ENCODE assay signal across 8 cellular contexts in the genomic region with DNA sequence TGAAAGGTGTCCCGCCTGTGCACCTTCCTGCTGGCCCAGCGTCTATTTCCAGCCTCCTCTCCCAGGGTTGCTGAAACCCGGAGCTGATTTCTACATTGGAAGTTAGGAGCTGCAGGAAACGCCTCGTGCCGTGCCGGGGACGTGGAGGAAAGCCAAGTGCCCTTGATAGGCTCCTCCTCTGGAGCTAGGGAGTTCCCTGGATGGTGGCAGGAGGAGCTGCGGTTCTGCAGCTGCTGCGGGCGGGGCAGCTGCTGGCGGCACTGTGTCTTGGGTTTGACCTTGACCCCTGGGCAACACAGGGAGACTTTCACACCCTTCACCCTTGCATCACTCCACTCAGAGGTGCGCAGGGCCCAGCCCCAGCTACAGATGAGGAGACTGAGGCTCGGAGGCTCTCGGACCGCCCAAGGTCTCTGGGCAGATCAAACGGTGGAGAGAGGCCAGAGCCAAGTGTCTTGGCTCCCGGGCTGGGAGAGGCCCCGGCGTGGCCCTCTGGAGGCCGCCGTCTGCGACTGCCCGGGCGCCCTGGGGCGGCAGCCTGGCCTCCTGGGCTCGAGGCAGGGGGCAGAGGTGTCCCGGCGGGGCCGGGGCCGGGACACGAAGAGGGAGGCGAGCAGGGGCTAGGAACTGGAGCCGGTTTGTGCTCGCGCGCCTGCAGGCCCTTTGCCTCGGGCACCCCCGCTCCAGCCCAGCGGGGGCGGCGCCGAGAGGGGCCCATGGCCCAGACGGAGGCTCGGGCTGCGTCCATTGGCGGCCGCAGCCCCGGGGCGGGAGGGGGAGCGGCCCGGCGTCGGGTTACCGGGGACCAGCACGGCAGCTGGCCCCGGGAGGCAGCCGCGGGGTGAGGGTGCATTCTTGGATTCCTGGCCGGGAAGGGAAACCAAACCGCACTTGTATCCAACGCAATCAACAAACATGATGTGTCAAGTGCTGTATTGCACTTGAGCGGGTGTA.
DNase-seq lines count a peak whose midpoint lies in the region; ATAC-seq and TF ChIP-seq lines count a peak whose summit lies in the region.

No MANE protein-coding gene starts in this region.

- H3K4me3 Mint-ChIP-seq in CD14-positive monocyte, result peak overlapping the region; percentile 45 to 86
- peak overlapping the region; percentile 8 for H3K4me3 Mint-ChIP-seq in activated T-helper 17 cell treated with anti-CD3 and anti-CD28 coated beads, Interleukin-2, amount 50 U/mL, for 72 hours

- peak; percentile 35 for TF ChIP-seq POLR2A in GM19193 (IDR thresholded peaks at IDR 0.05; ENCODE audit: extremely low read depth, insufficient read depth, insufficient read length)

- intact Hi-C loops in CD14-positive monocyte (cut with micrococcal nuclease), result loop anchor here (5.0 kb wide), 2 partner anchors 32 to 207 kb away; a partner anchor contains a TSS
- intact Hi-C loops in head of caudate nucleus (cut with DNase I), result loop anchor here (2.0 to 10.0 kb wide), 2 partner anchors 109 to 535 kb away; no protein-coding TSS in a partner anchor

- DNase-seq in CD14-positive monocyte (ENCODE audit: low spot score) (peak; percentile 74), NCI-H1092 (lab: John Stamatoyannopoulos, UW) (peak; percentile 51), head of caudate nucleus (peak; percentile 60 to 92 (median 80)), occipital lobe (lab: John Stamatoyannopoulos, UW) (peak; percentile 39), KG1 (lab: John Stamatoyannopoulos, UW) (no peak)

- no peak for TF ChIP-seq CTCF in CD14-positive monocyte (IDR thresholded peaks at IDR 0.05)

- H3K9me3 Mint-ChIP-seq in CD14-positive monocyte, result no peaks in the 10 kb centered on the region
- no peaks in the 10 kb centered on the region for H3K9me3 Mint-ChIP-seq in activated T-helper 17 cell treated with anti-CD3 and anti-CD28 coated beads, Interleukin-2, amount 50 U/mL, for 72 hours

- H3K4me1 Mint-ChIP-seq in CD14-positive monocyte, result peaks cover 37% of the 10 kb centered on the region
- H3K4me1 Mint-ChIP-seq in activated T-helper 17 cell treated with anti-CD3 and anti-CD28 coated beads, Interleukin-2, amount 50 U/mL, for 72 hours, result no peaks in the 10 kb centered on the region

- ATAC-seq in activated T-helper 17 cell treated with anti-CD3 and anti-CD28 coated beads, Interleukin-2, amount 50 U/mL, for 72 hours (replicated peaks), result no peak
- no peak for ATAC-seq in GM18858 (IDR thresholded peaks at IDR 0.05; ENCODE audit: unreplicated experiment)

- H3K27me3 Mint-ChIP-seq in CD14-positive monocyte (ENCODE audit: low read depth in 3 of 3), result peaks cover 0 to 1% (median 0%) of the 10 kb centered on the region in 3 donors
- peaks cover 14% of the 10 kb centered on the region for H3K27me3 Mint-ChIP-seq in activated T-helper 17 cell treated with anti-CD3 and anti-CD28 coated beads, Interleukin-2, amount 50 U/mL, for 72 hours

- peak overlapping the region in 3 of 7 donors; percentile 95 to 98 (median 95) for H3K27ac Mint-ChIP-seq in CD14-positive monocyte
- no peak overlapping the region for H3K27ac Mint-ChIP-seq in activated T-helper 17 cell treated with anti-CD3 and anti-CD28 coated beads, Interleukin-2, amount 50 U/mL, for 72 hours

- peaks cover 0 to 1% of the 10 kb centered on the region in 2 donors for H3K36me3 Mint-ChIP-seq in CD14-positive monocyte
- no peaks in the 10 kb centered on the region for H3K36me3 Mint-ChIP-seq in activated T-helper 17 cell treated with anti-CD3 and anti-CD28 coated beads, Interleukin-2, amount 50 U/mL, for 72 hours (ENCODE audit: low read depth)
